ENCODE assay signal across 21 cellular contexts in the genomic region with DNA sequence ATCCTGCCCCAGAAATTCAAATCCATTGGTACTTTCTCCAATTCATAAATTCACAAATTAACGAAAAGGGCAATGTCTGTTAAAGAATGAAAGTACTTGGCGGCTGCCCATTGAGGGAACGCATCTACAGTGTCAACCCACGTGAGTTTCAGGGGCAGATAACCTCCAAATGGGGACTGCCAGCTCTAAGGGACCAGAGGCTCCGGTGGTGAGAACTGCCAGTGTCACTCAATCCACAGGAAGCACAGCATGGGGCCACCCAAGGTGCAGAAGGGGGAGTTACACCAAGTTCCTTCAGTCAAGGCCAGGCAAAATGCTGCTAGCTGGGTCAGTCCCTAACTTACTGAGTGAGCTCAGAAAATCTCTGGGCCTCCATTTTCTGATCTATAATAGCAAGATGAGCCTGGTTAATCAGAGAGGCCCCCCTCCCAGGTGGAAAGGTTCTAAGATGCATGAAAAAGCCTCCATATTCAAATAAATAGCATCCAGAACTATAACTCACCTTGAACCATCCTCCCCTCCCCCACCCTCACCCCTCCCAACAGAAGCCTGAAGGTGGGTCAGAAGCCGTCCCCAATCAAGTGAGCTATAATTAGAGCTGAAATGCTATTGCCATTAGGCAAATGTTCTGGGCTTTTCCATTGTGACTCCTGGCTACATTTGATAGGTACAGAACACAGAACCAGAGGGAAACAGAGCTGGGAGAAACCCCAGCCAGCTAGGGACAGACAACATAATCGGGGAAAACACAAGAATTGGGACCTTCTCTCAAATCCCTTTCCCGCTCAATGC. TPM values are rescaled to one million over a fixed set of nuclear protein-coding genes. Genes with fewer than 3 reads are reported as not detected.
DNase-seq lines count a peak whose midpoint lies in the region; ATAC-seq, FAIRE-seq and TF ChIP-seq lines count a peak whose summit lies in the region.
"Had no signal": no experiment of that assay in that cellular context is flagged by ENCODE, and none has a peak within 500 bp of the region (broad histone marks: within the 10 kb centered on the region; RNA-seq: fewer than 3 reads in every experiment).

No MANE protein-coding gene starts in this region.

- CTCF ChIA-PET in activated CD4-positive, alpha-beta memory T cell treated with anti-CD3 and anti-CD28 coated beads for 36 hours (lab: Charles Lee): interaction anchor here (0.8 kb wide), 1 partner anchor 8 kb away, joined by 3 read pairs; no protein-coding TSS in a partner anchor

- no peaks in the 10 kb centered on the region for H3K9me3 ChIP-seq in kidney (ENCODE audit: control insufficient read depth in 1 of 2, low read length in 2 of 2)
- H3K9me3 ChIP-seq in small intestine (ENCODE audit: control insufficient read depth, low read depth): no peaks in the 10 kb centered on the region
- H3K9me3 ChIP-seq: esophagus squamous epithelium, gastroesophageal sphincter had no signal

- H3K27me3 ChIP-seq in small intestine (ENCODE audit: control insufficient read depth in 2 of 2, insufficient read depth in 2 of 2, low read length in 2 of 2): no peaks in the 10 kb centered on the region
- H3K27me3 ChIP-seq: esophagus squamous epithelium, gastroesophageal sphincter had no signal

- H3K27ac Mint-ChIP-seq in activated CD4-positive, alpha-beta memory T cell treated with anti-CD3 and anti-CD28 coated beads for 36 hours: no peak overlapping the region
- H3K27ac Mint-ChIP-seq in nephron progenitor cell: no peak overlapping the region
- H3K27ac Mint-ChIP-seq: activated naive CD8-positive, alpha-beta T cell; progenitor cell of endocrine pancreas; stimulated activated naive CD8-positive, alpha-beta T cell treated with anti-CD3 and anti-CD28 coated beads, Interleukin-15, Interleukin-2, amounts not matched to agents 100 ng/mL and 50 ng/mL, for 24 hours had no signal

- H3K4me1 ChIP-seq in kidney (ENCODE audit: control insufficient read depth in 1 of 2, insufficient read depth in 1 of 2, low read depth in 1 of 2, low read length in 2 of 2) (no peaks in the 10 kb centered on the region), small intestine (ENCODE audit: control insufficient read depth in 2 of 2, insufficient read depth in 1 of 2, low read depth in 1 of 2, low read length in 1 of 2) (no peaks in the 10 kb centered on the region)
- H3K4me1 ChIP-seq: esophagus squamous epithelium, gastroesophageal sphincter had no signal

- H3K4me3 ChIP-seq in GM12865 (ENCODE audit: low read depth, low read length): no peak overlapping the region
- no peak overlapping the region for H3K4me3 ChIP-seq in kidney (ENCODE audit: low read length in 2 of 2)
- H3K4me3 ChIP-seq in small intestine (ENCODE audit: low read depth in 1 of 2, low read length in 2 of 2): no peak overlapping the region
- H3K4me3 ChIP-seq: esophagus squamous epithelium, gastroesophageal sphincter had no signal

- peaks cover 24% of the 10 kb centered on the region for H3K36me3 Mint-ChIP-seq in activated CD4-positive, alpha-beta memory T cell treated with anti-CD3 and anti-CD28 coated beads for 36 hours
- peaks cover 12% of the 10 kb centered on the region for H3K36me3 Mint-ChIP-seq in nephron progenitor cell (ENCODE audit: low read depth)

- no peak overlapping the region for H3K9ac ChIP-seq in kidney (ENCODE audit: low read length in 2 of 2)

- H3K27ac ChIP-seq in kidney (ENCODE audit: low read depth in 2 of 2, low read length in 2 of 2) (no peak overlapping the region), small intestine (ENCODE audit: low read depth in 1 of 2, low read length in 1 of 2) (no peak overlapping the region)
- H3K27ac ChIP-seq: esophagus squamous epithelium, gastroesophageal sphincter, VCaP had no signal

- no peaks in the 10 kb centered on the region for H3K27me3 Mint-ChIP-seq in activated CD4-positive, alpha-beta memory T cell treated with anti-CD3 and anti-CD28 coated beads for 36 hours
- peaks cover 5% of the 10 kb centered on the region for H3K27me3 Mint-ChIP-seq in nephron progenitor cell (ENCODE audit: low read depth, poor library complexity)
- H3K27me3 Mint-ChIP-seq: activated naive CD8-positive, alpha-beta T cell; CD4-positive, CD25-positive, alpha-beta regulatory T cell; stimulated activated naive CD8-positive, alpha-beta T cell treated with anti-CD3 and anti-CD28 coated beads, Interleukin-15, Interleukin-2, amounts not matched to agents 100 ng/mL and 50 ng/mL, for 24 hours had no signal

- H3K4me3 Mint-ChIP-seq in activated CD4-positive, alpha-beta memory T cell treated with anti-CD3 and anti-CD28 coated beads for 36 hours: no peak overlapping the region
- H3K4me3 Mint-ChIP-seq in nephron progenitor cell: no peak overlapping the region
- H3K4me3 Mint-ChIP-seq: activated naive CD8-positive, alpha-beta T cell; CD4-positive, CD25-positive, alpha-beta regulatory T cell; stimulated activated naive CD8-positive, alpha-beta T cell treated with anti-CD3 and anti-CD28 coated beads, Interleukin-15, Interleukin-2, amounts not matched to agents 100 ng/mL and 50 ng/mL, for 24 hours had no signal

- no peak for FAIRE-seq in kidney (lab: Jason Lieb, UNC)
- no peak for FAIRE-seq in small intestine (lab: Jason Lieb, UNC)

- intact Hi-C loops in activated CD4-positive, alpha-beta memory T cell treated with anti-CD3 and anti-CD28 coated beads for 36 hours (cut with micrococcal nuclease): no loop called here
- intact Hi-C loops in kidney (cut with DNase I): loop anchor here (10.0 kb wide), 1 partner anchor 479 kb away; no protein-coding TSS in a partner anchor

- peak; percentile 50 for ATAC-seq in GM21381 (IDR thresholded peaks at IDR 0.05; ENCODE audit: unreplicated experiment)
- ATAC-seq: gastroesophageal sphincter, left lobe of liver had no signal

- TF ChIP-seq CTCF in GM12865 (IDR thresholded peaks at IDR 0.05; ENCODE audit: insufficient read depth, low read depth, low read length, missing control alignments): no peak
- no peak for TF ChIP-seq CTCF in kidney (IDR thresholded peaks at IDR 0.05; ENCODE audit: borderline replicate concordance, extremely low read depth, insufficient read depth)
- TF ChIP-seq CTCF in nephron progenitor cell (IDR thresholded peaks at IDR 0.05): no peak

- POLR2A ChIA-PET in activated CD4-positive, alpha-beta memory T cell treated with anti-CD3 and anti-CD28 coated beads for 36 hours (lab: Charles Lee): interaction anchor here (1.1 kb wide), 2 partner anchors 8 kb away, joined by 3 read pairs; no protein-coding TSS in a partner anchor

- DNase-seq in GM12865 (ENCODE audit: low read depth): peak; percentile 21
- peak; percentile 26 for DNase-seq in activated CD4-positive, alpha-beta memory T cell treated with anti-CD3 and anti-CD28 coated beads for 36 hours
- DNase-seq in kidney: peak; percentile 29
- no peak for DNase-seq in KG1 (lab: John Stamatoyannopoulos, UW)
- no peak for DNase-seq in small intestine
- DNase-seq in nephron progenitor cell: no peak
- DNase-seq: CD4-positive, CD25-positive, alpha-beta regulatory T cell; effector memory CD4-positive, alpha-beta T cell; esophagus squamous epithelium; GF-D8; HCEC 1CT; SHP77; stimulated activated CD4-positive, alpha-beta T cell treated with anti-CD3 and anti-CD28 coated beads, Interleukin-1b, Interleukin-23, amount 100 ng/mL, for 48 hours; trophoblast cell had no signal

- peaks cover 10% of the 10 kb centered on the region for H3K4me1 Mint-ChIP-seq in activated CD4-positive, alpha-beta memory T cell treated with anti-CD3 and anti-CD28 coated beads for 36 hours (ENCODE audit: low read depth)
- H3K4me1 Mint-ChIP-seq in nephron progenitor cell: peaks cover 41% of the 10 kb centered on the region

- WGBS in small intestine, 3 donors: 79 to 81% (median 80%) methylated on average over 8 of the region's 8 CpGs

- H3K36me3 ChIP-seq in kidney (ENCODE audit: control insufficient read depth in 1 of 2, insufficient read depth in 2 of 2, low read length in 2 of 2) (no peaks in the 10 kb centered on the region), small intestine (ENCODE audit: control insufficient read depth in 2 of 2, insufficient read depth in 2 of 2, low read length in 2 of 2) (peaks cover 0 to 5% of the 10 kb centered on the region in 2 donors)
- H3K36me3 ChIP-seq: gastroesophageal sphincter had no signal

- no peaks in the 10 kb centered on the region for H3K9me3 Mint-ChIP-seq in activated CD4-positive, alpha-beta memory T cell treated with anti-CD3 and anti-CD28 coated beads for 36 hours
- H3K9me3 Mint-ChIP-seq in nephron progenitor cell: no peaks in the 10 kb centered on the region
- H3K9me3 Mint-ChIP-seq: CD4-positive, CD25-positive, alpha-beta regulatory T cell; stimulated activated naive CD8-positive, alpha-beta T cell treated with anti-CD3 and anti-CD28 coated beads, Interleukin-15, Interleukin-2, amounts not matched to agents 100 ng/mL and 50 ng/mL, for 24 hours had no signal

RNA-seq across cellular contexts. Expression of gene LRP8, which starts 41.7 kb away (rescaled TPM):
- 10 to 100 TPM; 38.6 to 38.8 TPM for total RNA-seq in activated CD4-positive, alpha-beta memory T cell treated with anti-CD3 and anti-CD28 coated beads for 36 hours
- total RNA-seq in kidney: 6.9 TPM
- polyA plus RNA-seq in kidney (ENCODE audit: insufficient read depth, low read depth, low replicate concordance): 1.4 TPM
- 1 to 10 TPM in 1 of 3 donors, under 1 TPM in 1, not detected in 1; 0.27 to 4.5 TPM for polyA plus RNA-seq in small intestine

RNA-seq across cellular contexts. Expression of gene MAGOH, which starts 47.8 kb away (rescaled TPM):
- 10 to 100 TPM; 85.7 to 89.5 TPM for total RNA-seq in activated CD4-positive, alpha-beta memory T cell treated with anti-CD3 and anti-CD28 coated beads for 36 hours
- total RNA-seq in kidney: 39.4 TPM
- 64.6 TPM for polyA plus RNA-seq in kidney (ENCODE audit: insufficient read depth, low read depth, low replicate concordance)
- polyA plus RNA-seq in small intestine: 100 to 1,000 TPM in 1 of 3 donors, 10 to 100 TPM in 2; 72.7 to 116 (median 97.7) TPM

Comparison
In these comparisons a context has a peak if more than half of its experiments do, and no peak if none do; other contexts are left out.
1. DNase-seq: peak in GM12865 (single experiment), activated CD4-positive, alpha-beta memory T cell treated with anti-CD3 and anti-CD28 coated beads for 36 hours (single experiment) and kidney (single experiment); none in KG1 (single experiment), small intestine (single experiment) and nephron progenitor cell (single experiment).